In the genomic region with DNA sequence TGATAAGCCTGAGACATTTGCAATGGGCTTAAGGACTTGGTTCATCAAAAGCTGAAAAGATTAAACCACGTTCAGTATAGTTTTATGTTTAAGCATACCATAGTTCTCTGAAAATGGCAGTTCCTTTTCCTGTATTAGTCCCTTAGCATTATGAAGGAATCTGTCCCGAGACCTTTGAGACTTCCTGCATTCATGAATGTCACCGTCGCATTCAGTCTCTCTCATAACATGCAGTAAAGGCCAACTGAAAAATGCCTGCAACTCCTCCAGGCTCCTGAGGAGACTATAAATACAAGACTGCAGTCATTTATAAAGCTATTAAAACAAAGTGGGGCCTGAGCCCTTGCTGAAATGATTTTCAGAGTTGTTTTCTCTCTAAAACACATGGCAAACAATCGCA, we compare ENCODE assay signal across 27 cellular contexts.
"Had no signal": no experiment of that assay in that cellular context is flagged by ENCODE, and none has a peak within 500 bp of the region (broad histone marks: within the 10 kb centered on the region; RNA-seq: fewer than 3 reads in every experiment).

No MANE protein-coding gene starts in this region.

- H3K27me3 ChIP-seq: adrenal gland, body of pancreas had no signal

- H3K27ac Mint-ChIP-seq: activated CD4-positive, alpha-beta T cell treated with anti-CD3 and anti-CD28 coated beads, Interleukin-2, amount 10 ng/mL, durations not matched to agents 24 days and 14 days; activated naive CD4-positive, alpha-beta T cell treated with anti-CD3 and anti-CD28 coated beads for 36 hours; activated naive CD4-positive, alpha-beta T cell treated with anti-CD3 and anti-CD28 coated beads, Interleukin-2, amount 50 U/mL, for 72 hours; activated T-helper 1 cell treated with anti-CD3 and anti-CD28 coated beads, Interleukin-12 subunit alpha, Interleukin-12 subunit beta, Interleukin-2, Interleukin-4 antibody, amounts not matched to agents 30 ng/mL and 10 ng/mL and 1 ng/mL, durations not matched to agents 14 hours and 24 hours and 36 hours had no signal

- H3K27ac ChIP-seq: adrenal gland, body of pancreas, breast epithelium, SJSA1, WERI-Rb-1 had no signal

- H3K4me3 Mint-ChIP-seq: activated CD4-positive, alpha-beta T cell treated with anti-CD3 and anti-CD28 coated beads, Interleukin-2, amount 10 ng/mL, durations not matched to agents 24 days and 14 days; activated naive CD4-positive, alpha-beta T cell treated with anti-CD3 and anti-CD28 coated beads for 36 hours; activated T-cell treated with anti-CD3 and anti-CD28 coated beads, Interleukin-2, amount 50 U/mL, for 4 hours; activated T-helper 1 cell treated with anti-CD3 and anti-CD28 coated beads, Interleukin-12 subunit alpha, Interleukin-12 subunit beta, Interleukin-2, Interleukin-4 antibody, amounts not matched to agents 30 ng/mL and 10 ng/mL and 1 ng/mL, durations not matched to agents 14 hours and 24 hours and 36 hours had no signal

- H3K4me1 Mint-ChIP-seq: activated CD4-positive, alpha-beta T cell treated with anti-CD3 and anti-CD28 coated beads, Interleukin-2, amount 10 ng/mL, durations not matched to agents 24 days and 14 days had no signal

- H3K4me3 ChIP-seq: adrenal gland, body of pancreas, breast epithelium, K562, SJSA1 had no signal

- H3K9me3 ChIP-seq: adrenal gland, body of pancreas, SJSA1 had no signal

- H3K4me1 ChIP-seq: adrenal gland, body of pancreas, breast epithelium, SJSA1 had no signal

- H3K36me3 ChIP-seq: adrenal gland, breast epithelium, SJSA1, WERI-Rb-1 had no signal

- DNase-seq: activated CD4-positive, alpha-beta T cell treated with anti-CD3 and anti-CD28 coated beads for 1 hour; activated CD4-positive, alpha-beta T cell treated with anti-CD3 and anti-CD28 coated beads, Interleukin-2, amount 10 ng/mL, durations not matched to agents 24 days and 14 days; activated CD4-positive, alpha-beta T cell treated with anti-CD3 and anti-CD28 coated beads, Interleukin-2, amount 50 U/mL, for 4 hours; activated CD4-positive, CD25-positive, alpha-beta regulatory T cell; activated CD8-positive, alpha-beta memory T cell treated with anti-CD3 and anti-CD28 coated beads, Interleukin-2, amount 50 U/mL, for 4 hours; activated gamma-delta T cell treated with Interleukin-2 at 50 U/mL for 16 hours; activated naive CD4-positive, alpha-beta T cell treated with anti-CD3 and anti-CD28 coated beads for 36 hours; activated T-cell treated with anti-CD3 and anti-CD28 coated beads for 4 hours; activated T-cell treated with anti-CD3 and anti-CD28 coated beads, Interleukin-2, amount 50 U/mL, for 4 hours; body of pancreas; Karpas-422; NCI-H1105; NCI-H1417 treated with DMSO at 0.1 percent for 48 hours; NCI-H187 treated with DMSO at 0.1 percent for 48 hours; NCI-H2081; NCI-H345; NCI-H524 treated with DMSO at 0.1 percent for 48 hours; SHP77 treated with DMSO at 0.1 percent for 48 hours; SW 1271; T1000; WERI-Rb-1 had no signal
